Comparison of ENCODE assay signal across 25 cellular contexts in genomic region chr17:71615820-71616219, GRCh38.
A peak's percentile ranks its signal among the peaks of the same experiment; 100 is the strongest.
DNase-seq lines count a peak whose midpoint lies in the region; ATAC-seq, FAIRE-seq and TF ChIP-seq lines count a peak whose summit lies in the region.
"Had no signal": no experiment of that assay in that cellular context is flagged by ENCODE, and none has a peak within 500 bp of the region (broad histone marks: within the 10 kb centered on the region; RNA-seq: fewer than 3 reads in every experiment).

No MANE protein-coding gene starts in this region.

- FAIRE-seq in A549 (lab: Jason Lieb, UNC): peak; percentile 32
- FAIRE-seq: GM12878, GM12892, GM18507 had no signal

- H3K4me3 ChIP-seq in A549 (no peak overlapping the region), psoas muscle (no peak overlapping the region), ascending aorta (no peak overlapping the region)
- H3K4me3 ChIP-seq: BLaER1, GM12878 had no signal

- TF ChIP-seq EP300 in A549 (IDR thresholded peaks at IDR 0.05): no peak

- no peak for TF ChIP-seq RAD21 in A549 (conservative IDR thresholded peaks at IDR 0.05 in 1 of 2, IDR thresholded peaks at IDR 0.05 in 1 of 2)

- intact Hi-C loops in left colon (cut with DNase I, micrococcal nuclease) (no loop called here), psoas muscle (cut with DNase I) (no loop called here), ascending aorta (cut with DNase I) (no loop called here)

- no peaks in the 10 kb centered on the region for H3K36me3 ChIP-seq in psoas muscle (ENCODE audit: insufficient read depth in 1 of 2, low read depth in 1 of 2)
- H3K36me3 ChIP-seq in ascending aorta: no peaks in the 10 kb centered on the region
- H3K36me3 ChIP-seq: BE2C, BLaER1 had no signal

- CTCF ChIA-PET in A549 (lab: Yijun Ruan, JAX) (interaction anchor here (1.5 kb wide), 1 partner anchor 9 kb away, joined by 4 read pairs; no protein-coding TSS in a partner anchor), HEK293T (lab: Yijun Ruan, JAX) (no interaction called here)

- H3K9me3 ChIP-seq in A549 (peaks cover 17% of the 10 kb centered on the region; the same call in 2 of the 3 replicates), psoas muscle (no peaks in the 10 kb centered on the region), ascending aorta (peaks cover 0 to 6% of the 10 kb centered on the region in 2 donors)
- H3K9me3 ChIP-seq: BE2C had no signal

- no peak overlapping the region for H3K4me2 ChIP-seq in A549
- H3K4me2 ChIP-seq: BLaER1 had no signal

- POLR2A ChIA-PET in A549 (lab: Yijun Ruan, JAX) (no interaction called here), HEK293T (lab: Yijun Ruan, JAX) (no interaction called here)

- H3K4me1 ChIP-seq in A549 (no peaks in the 10 kb centered on the region), psoas muscle (no peaks in the 10 kb centered on the region), ascending aorta (no peaks in the 10 kb centered on the region)
- H3K4me1 ChIP-seq: BE2C, BLaER1 had no signal

- ATAC-seq in A549 (no peak), left colon (peak; percentile 59), psoas muscle (no peak)
- ATAC-seq: GM12878 had no signal

- 22% methylated on average over 4 of the region's 4 CpGs for WGBS in A549 (ENCODE audit: missing lambda C conversion rate)
- 67 to 73% (median 69%) methylated on average over 4 of the region's 4 CpGs for WGBS in psoas muscle, 3 donors

- no peak for TF ChIP-seq CTCF in A549 (IDR thresholded peaks at IDR 0.05)
- no peak for TF ChIP-seq CTCF in psoas muscle (IDR thresholded peaks at IDR 0.05)
- no peak for TF ChIP-seq CTCF in ascending aorta (IDR thresholded peaks at IDR 0.05)

- H3K27ac ChIP-seq in A549 (no peak overlapping the region), psoas muscle (no peak overlapping the region), ascending aorta (no peak overlapping the region)
- H3K27ac ChIP-seq: 22Rv1, BLaER1 had no signal

- no peak for DNase-seq in A549 (ENCODE audit: low read depth in 1 of 2, low spot score in 1 of 2)
- peak; percentile 11 for DNase-seq in HEK293T (ENCODE audit: extremely low spot score)
- no peak for DNase-seq in left colon
- DNase-seq in NCI-H524 treated with DMSO at 0.1 percent for 48 hours (lab: John Stamatoyannopoulos, UW): no peak
- DNase-seq in psoas muscle: no peak
- no peak for DNase-seq in ascending aorta (ENCODE audit: low spot score in 2 of 2)
- DNase-seq: ACHN; BE2C; C1 segment of cervical spinal cord; CD4-positive, alpha-beta memory T cell; CD4-positive, CD25-positive, alpha-beta regulatory T cell; CD8-positive, alpha-beta memory T cell; COR-L47; DMS 273 treated with DMSO at 0.1 percent for 48 hours; DMS153; DMS53; DMS79; DND-41; EL; GDM1 had no signal

- H3K27me3 ChIP-seq in psoas muscle (ENCODE audit: insufficient read depth in 3 of 3, low read length in 2 of 3): no peaks in the 10 kb centered on the region
- H3K27me3 ChIP-seq in ascending aorta: no peaks in the 10 kb centered on the region
- H3K27me3 ChIP-seq: BE2C, BLaER1 had no signal

- TF ChIP-seq POLR2A in A549 (IDR thresholded peaks at IDR 0.05; ENCODE audit: low read length): no peak

TF ChIP-seq in A549, 52 proteins besides CTCF, POLR2A, EP300 and RAD21:
- TF ChIP-seq CEBPB (IDR thresholded peaks at IDR 0.05) (no peak), ZSCAN20 (CRISPR knock-in tag; IDR thresholded peaks at IDR 0.05) (no peak), RCOR1 (IDR thresholded peaks at IDR 0.05; ENCODE audit: low read depth, low read length) (no peak), MYC (IDR thresholded peaks at IDR 0.05; ENCODE audit: borderline replicate concordance, low read length) (no peak), KDM1A (IDR thresholded peaks at IDR 0.05; ENCODE audit: low read depth) (no peak), EHMT2 (IDR thresholded peaks at IDR 0.05; ENCODE audit: low read depth) (no peak), GATA3 (IDR thresholded peaks at IDR 0.05; ENCODE audit: borderline replicate concordance) (no peak), MAZ (IDR thresholded peaks at IDR 0.05; ENCODE audit: borderline replicate concordance, low read depth, low read length) (no peak), RFX5 (IDR thresholded peaks at IDR 0.05) (no peak), MAFK (IDR thresholded peaks at IDR 0.05; ENCODE audit: partially characterized antibody) (no peak), TP53 (CRISPR knock-in tag; IDR thresholded peaks at IDR 0.05) (no peak), FOXS1 (CRISPR knock-in tag; IDR thresholded peaks at IDR 0.05) (no peak), FOSB (CRISPR knock-in tag; IDR thresholded peaks at IDR 0.05) (no peak), KDM5A (IDR thresholded peaks at IDR 0.05) (no peak), CBX2 (IDR thresholded peaks at IDR 0.05; ENCODE audit: borderline replicate concordance, low read depth) (no peak), JUN (IDR thresholded peaks at IDR 0.05) (no peak), ZC3H11A (IDR thresholded peaks at IDR 0.05) (no peak), TFCP2L1 (CRISPR knock-in tag; IDR thresholded peaks at IDR 0.05) (no peak)
- TF ChIP-seq, protein P1, sequence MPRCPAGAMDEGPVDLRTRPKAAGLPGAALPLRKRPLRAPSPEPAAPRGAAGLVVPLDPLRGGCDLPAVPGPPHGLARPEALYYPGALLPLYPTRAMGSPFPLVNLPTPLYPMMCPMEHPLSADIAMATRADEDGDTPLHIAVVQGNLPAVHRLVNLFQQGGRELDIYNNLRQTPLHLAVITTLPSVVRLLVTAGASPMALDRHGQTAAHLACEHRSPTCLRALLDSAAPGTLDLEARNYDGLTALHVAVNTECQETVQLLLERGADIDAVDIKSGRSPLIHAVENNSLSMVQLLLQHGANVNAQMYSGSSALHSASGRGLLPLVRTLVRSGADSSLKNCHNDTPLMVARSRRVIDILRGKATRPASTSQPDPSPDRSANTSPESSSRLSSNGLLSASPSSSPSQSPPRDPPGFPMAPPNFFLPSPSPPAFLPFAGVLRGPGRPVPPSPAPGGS (IDR thresholded peaks at IDR 0.05): no peak

TF ChIP-seq in HEK293T, 16 proteins besides CTCF, POLR2A, EP300 and RAD21:
- TF ChIP-seq, protein P2, sequence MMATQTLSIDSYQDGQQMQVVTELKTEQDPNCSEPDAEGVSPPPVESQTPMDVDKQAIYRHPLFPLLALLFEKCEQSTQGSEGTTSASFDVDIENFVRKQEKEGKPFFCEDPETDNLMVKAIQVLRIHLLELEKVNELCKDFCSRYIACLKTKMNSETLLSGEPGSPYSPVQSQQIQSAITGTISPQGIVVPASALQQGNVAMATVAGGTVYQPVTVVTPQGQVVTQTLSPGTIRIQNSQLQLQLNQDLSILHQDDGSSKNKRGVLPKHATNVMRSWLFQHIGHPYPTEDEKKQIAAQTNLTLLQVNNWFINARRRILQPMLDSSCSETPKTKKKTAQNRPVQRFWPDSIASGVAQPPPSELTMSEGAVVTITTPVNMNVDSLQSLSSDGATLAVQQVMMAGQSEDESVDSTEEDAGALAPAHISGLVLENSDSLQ (IDR thresholded peaks at IDR 0.05): peak; percentile 83
- no peak for TF ChIP-seq TARDBP (IDR thresholded peaks at IDR 0.05)
- TF ChIP-seq FOXA1 (IDR thresholded peaks at IDR 0.05): no peak
- TF ChIP-seq LEF1 (IDR thresholded peaks at IDR 0.05; ENCODE audit: borderline replicate concordance): no peak
- TF ChIP-seq FOXM1 (IDR thresholded peaks at IDR 0.05; ENCODE audit: borderline replicate concordance): no peak
- TF ChIP-seq SUZ12 (IDR thresholded peaks at IDR 0.05): no peak
- TF ChIP-seq ZNF384 (IDR thresholded peaks at IDR 0.05): no peak
- no peak for TF ChIP-seq ARNT (IDR thresholded peaks at IDR 0.05)
- no peak for TF ChIP-seq NFRKB (IDR thresholded peaks at IDR 0.05)
- no peak for TF ChIP-seq SP1 (IDR thresholded peaks at IDR 0.05)
- TF ChIP-seq CTBP1 (IDR thresholded peaks at IDR 0.05; ENCODE audit: borderline replicate concordance): peak; percentile 65
- no peak for TF ChIP-seq BHLHE40 (IDR thresholded peaks at IDR 0.05; ENCODE audit: borderline replicate concordance)
- no peak for TF ChIP-seq L3MBTL2 (conservative IDR thresholded peaks at IDR 0.05)
- no peak for TF ChIP-seq ELF4 (IDR thresholded peaks at IDR 0.05)
